In genomic region chr7:129163875-129164544, GRCh38 we compare ENCODE assay signal across 8 cellular contexts. TPM values are rescaled to one million over a fixed set of nuclear protein-coding genes. Genes with fewer than 3 reads are reported as not detected.
A peak's percentile ranks its signal among the peaks of the same experiment; 100 is the strongest.
DNase-seq lines count a peak whose midpoint lies in the region; ATAC-seq, FAIRE-seq and TF ChIP-seq lines count a peak whose summit lies in the region.

No MANE protein-coding gene starts in this region.

- peaks cover 10% of the 10 kb centered on the region for H3K27me3 Mint-ChIP-seq in type B pancreatic cell

- H2AFZ ChIP-seq in keratinocyte (ENCODE audit: control insufficient read depth, low read length): no peak overlapping the region

- H3K9me3 ChIP-seq in right atrium auricular region (no peaks in the 10 kb centered on the region), adrenal gland (replicated peaks in 1 of 3) (no peaks in the 10 kb centered on the region), keratinocyte (ENCODE audit: control insufficient read depth, low read depth, low read length) (no peaks in the 10 kb centered on the region), aorta (ENCODE audit: control insufficient read depth, low read length) (no peaks in the 10 kb centered on the region)

- H3K4me1 ChIP-seq in right atrium auricular region (peaks cover 0 to 8% of the 10 kb centered on the region in 2 donors), adrenal gland (replicated peaks in 1 of 2) (no peaks in the 10 kb centered on the region), keratinocyte (ENCODE audit: control insufficient read depth, extremely low read depth, insufficient read depth, low read length) (peaks cover 10% of the 10 kb centered on the region), aorta (ENCODE audit: control insufficient read depth in 1 of 2, insufficient read depth in 2 of 2, low read length in 2 of 2) (no peaks in the 10 kb centered on the region)

- H3K4me3 ChIP-seq in right atrium auricular region (no peak overlapping the region), adrenal gland (no peak overlapping the region), keratinocyte (ENCODE audit: control insufficient read depth in 2 of 3, extremely low read depth in 1 of 3, insufficient read depth in 2 of 3, low read depth in 1 of 3, low read length in 3 of 3) (no peak overlapping the region), aorta (ENCODE audit: low read length in 2 of 2) (no peak overlapping the region)

- no peaks in the 10 kb centered on the region for H4K20me1 ChIP-seq in keratinocyte (ENCODE audit: control insufficient read depth, extremely low read depth, insufficient read depth, low read length)

- peaks cover 15% of the 10 kb centered on the region for H3K4me1 Mint-ChIP-seq in type B pancreatic cell (ENCODE audit: unreplicated experiment)

- no peaks in the 10 kb centered on the region for H3K79me2 ChIP-seq in keratinocyte (ENCODE audit: control insufficient read depth, insufficient read depth, low read length)

- H3K9me1 ChIP-seq in keratinocyte (ENCODE audit: control insufficient read depth, extremely low read depth, insufficient read depth, low read length): no peaks in the 10 kb centered on the region

- H3K4me3 Mint-ChIP-seq in type B pancreatic cell: no peak overlapping the region

- DNase-seq in right atrium auricular region (ENCODE audit: low spot score) (no peak), Right ventricle myocardium superior (no peak), NCI-H1417 treated with DMSO at 0.1 percent for 48 hours (lab: John Stamatoyannopoulos, UW) (peak; percentile 1), adrenal gland (peak in 1 of 7 donors; percentile 31), keratinocyte (ENCODE audit: low read depth, low spot score) (no peak), type B pancreatic cell (ENCODE audit: extremely low spot score, unreplicated experiment) (no peak), aorta (no peak), GM19240 (ENCODE audit: insufficient read length, low spot score) (no peak)

- no peaks in the 10 kb centered on the region for H3K36me3 Mint-ChIP-seq in type B pancreatic cell

- ATAC-seq in Right ventricle myocardium superior (ENCODE audit: poor library complexity) (no peak), aorta (ENCODE audit: low FRiP score) (no peak)

- H3K9me3 Mint-ChIP-seq in type B pancreatic cell: no peaks in the 10 kb centered on the region

- no peaks in the 10 kb centered on the region for H3K36me3 ChIP-seq in right atrium auricular region
- no peaks in the 10 kb centered on the region for H3K36me3 ChIP-seq in adrenal gland (replicated peaks in 1 of 2)
- no peaks in the 10 kb centered on the region for H3K36me3 ChIP-seq in keratinocyte (ENCODE audit: control insufficient read depth in 2 of 2, extremely low read depth in 1 of 2, insufficient read depth in 2 of 2, low read length in 2 of 2)
- no peaks in the 10 kb centered on the region for H3K36me3 ChIP-seq in aorta (ENCODE audit: control insufficient read depth in 1 of 2, insufficient read depth in 2 of 2, low read length in 1 of 2)

- H3K9ac ChIP-seq in keratinocyte (ENCODE audit: control insufficient read depth, extremely low read depth, insufficient read depth, low read length): no peak overlapping the region

- no peaks in the 10 kb centered on the region for H3K27me3 ChIP-seq in right atrium auricular region
- H3K27me3 ChIP-seq in adrenal gland: no peaks in the 10 kb centered on the region
- peaks cover 7% of the 10 kb centered on the region for H3K27me3 ChIP-seq in keratinocyte (ENCODE audit: control insufficient read depth, extremely low read depth, insufficient read depth, low read length)
- no peaks in the 10 kb centered on the region for H3K27me3 ChIP-seq in aorta (ENCODE audit: control insufficient read depth in 1 of 2, insufficient read depth in 2 of 2, low read length in 1 of 2)

- intact Hi-C loops in Right ventricle myocardium superior (cut with DNase I): loop anchor here (5.0 kb wide), 1 partner anchor 48 kb away; no protein-coding TSS in a partner anchor
- intact Hi-C loops in adrenal gland (cut with DNase I): loop anchor here (2.0 to 5.0 kb wide), 2 partner anchors 43 to 47 kb away; no protein-coding TSS in a partner anchor
- intact Hi-C loops in aorta (cut with DNase I): loop anchor here (1.0 to 2.0 kb wide), 2 partner anchors 46 to 47 kb away; no protein-coding TSS in a partner anchor

- H3K27ac ChIP-seq in right atrium auricular region (no peak overlapping the region), adrenal gland (no peak overlapping the region), keratinocyte (ENCODE audit: control insufficient read depth, insufficient read depth, low read length) (no peak overlapping the region), aorta (ENCODE audit: low read depth in 1 of 2, low read length in 2 of 2) (no peak overlapping the region)

- TF ChIP-seq CTCF in right atrium auricular region (IDR thresholded peaks at IDR 0.05) (peak; percentile 70 to 82), adrenal gland (IDR thresholded peaks at IDR 0.05) (peak; percentile 70 to 90 (median 77)), keratinocyte (optimal IDR thresholded peaks at IDR 0.05 in 1 of 3, IDR thresholded peaks at IDR 0.05 in 1 of 3, conservative IDR thresholded peaks at IDR 0.05 in 1 of 3; ENCODE audit: extremely low read depth in 1 of 3, insufficient read depth in 2 of 3, low read length in 3 of 3) (peak in 2 of 3 experiments; percentile 63 to 75), type B pancreatic cell (conservative IDR thresholded peaks at IDR 0.05) (peak; percentile 97)

- WGBS in adrenal gland, 4 donors: 57 to 60% (median 60%) methylated on average over 11 of the region's 11 CpGs
- WGBS in aorta, 2 donors: 51 to 52% methylated on average over 11 of the region's 11 CpGs

- no peak overlapping the region for H3K4me2 ChIP-seq in keratinocyte (ENCODE audit: control insufficient read depth, extremely low read depth, insufficient read depth, low read depth, low read length)

- no peak for FAIRE-seq in keratinocyte (lab: Jason Lieb, UNC)

- dilution Hi-C loops in keratinocyte (cut with MboI; ENCODE audit: extremely low pct_ligation_motif_present, low sequenced_read_pairs): no loop called here

- no peak for TF ChIP-seq POLR2A in adrenal gland (IDR thresholded peaks at IDR 0.05)

- H3K27ac Mint-ChIP-seq in type B pancreatic cell: no peak overlapping the region

RNA-seq across cellular contexts. Expression of gene TSPAN33, which starts 19.5 kb away (rescaled TPM):
- 10 to 100 TPM in 1 of 2 donors, 1 to 10 TPM in 1; 9.8 to 11.1 TPM for total RNA-seq in right atrium auricular region
- 11.8 TPM for total RNA-seq in Right ventricle myocardium superior
- 10 to 100 TPM in 6 of 8 donors, 1 to 10 TPM in 2; 5.5 to 20.0 (median 12.0) TPM for total RNA-seq in adrenal gland
- 1 to 10 TPM; 3.6 to 8.4 (median 6.5) TPM for polyA plus RNA-seq in adrenal gland
- 0.71 to 1.1 TPM (median 0.93 TPM) in 3 replicates for polyA plus RNA-seq in keratinocyte
- not detected for polyA plus RNA-seq in keratinocyte (2011; ENCODE audit: low read depth)
- polyA plus RNA-seq in keratinocyte (2011; cell fraction: cytosol; rRNA removed): 0.84 and 0.98 TPM in 2 replicates
- polyA plus RNA-seq in keratinocyte (2011; cell fraction: nucleus; rRNA removed): 0.59 and 0.83 TPM in 2 replicates
- polyA plus RNA-seq in keratinocyte (2012; ENCODE audit: low replicate concordance): 0.24 and 0.84 TPM in 2 replicates
- polyA minus RNA-seq in keratinocyte: 1.9 to 3.7 TPM (median 2.3 TPM) in 3 replicates
- polyA minus RNA-seq in keratinocyte (2011; cell fraction: cytosol; rRNA and poly(A)+ RNA removed): not detected
- 0.21 and 0.47 TPM in 2 replicates for polyA minus RNA-seq in keratinocyte (2011; cell fraction: nucleus; rRNA and poly(A)+ RNA removed)
- total RNA-seq in type B pancreatic cell (ENCODE audit: low replicate concordance): 6.3 and 13.8 TPM in 2 replicates
- total RNA-seq in aorta: 10 to 100 TPM in 1 of 2 donors, 1 to 10 TPM in 1; 8.3 to 16.5 TPM
- 1 to 10 TPM; 2.5 to 6.9 TPM for polyA plus RNA-seq in aorta

RNA-seq across cellular contexts. Expression of gene SMO, which starts 24.4 kb away (rescaled TPM):
- total RNA-seq in right atrium auricular region (1 to 10 TPM; 4.7 to 9.9 TPM), Right ventricle myocardium superior (5.0 TPM), adrenal gland (10 to 100 TPM in 3 of 8 donors, 1 to 10 TPM in 5; 3.6 to 23.9 (median 9.4) TPM), type B pancreatic cell (ENCODE audit: low replicate concordance) (38.6 and 94.9 TPM in 2 replicates), aorta (10 to 100 TPM in 1 of 2 donors, 1 to 10 TPM in 1; 7.6 to 17.6 TPM)
- polyA plus RNA-seq in adrenal gland (10 to 100 TPM in 1 of 3 donors, 1 to 10 TPM in 2; 2.5 to 12.9 (median 8.0) TPM), keratinocyte (3.9 to 6.2 TPM (median 6.2 TPM) in 3 replicates), aorta (10 to 100 TPM in 1 of 2 donors, 1 to 10 TPM in 1; 2.9 to 13.0 TPM)
- polyA plus RNA-seq in keratinocyte (2011; ENCODE audit: low read depth): 0.72 TPM
- 2.3 and 3.1 TPM in 2 replicates for polyA plus RNA-seq in keratinocyte (2011; cell fraction: cytosol; rRNA removed)
- 6.8 and 7.7 TPM in 2 replicates for polyA plus RNA-seq in keratinocyte (2011; cell fraction: nucleus; rRNA removed)
- 1.5 and 6.2 TPM in 2 replicates for polyA plus RNA-seq in keratinocyte (2012; ENCODE audit: low replicate concordance)
- 13.0 to 23.0 TPM (median 15.6 TPM) in 3 replicates for polyA minus RNA-seq in keratinocyte
- polyA minus RNA-seq in keratinocyte (2011; cell fraction: cytosol; rRNA and poly(A)+ RNA removed): 10.7 TPM
- 5.2 and 9.8 TPM in 2 replicates for polyA minus RNA-seq in keratinocyte (2011; cell fraction: nucleus; rRNA and poly(A)+ RNA removed)
